ENCODE assay signal across 30 cellular contexts in genomic region chr7:107703219-107703618, GRCh38. TPM values are rescaled to one million over a fixed set of nuclear protein-coding genes. Genes with fewer than 3 reads are reported as not detected.
"Had no signal": no experiment of that assay in that cellular context is flagged by ENCODE, and none has a peak within 500 bp of the region (broad histone marks: within the 10 kb centered on the region; RNA-seq: fewer than 3 reads in every experiment).

No MANE protein-coding gene starts in this region.

- H3K4me3 ChIP-seq: adrenal gland, body of pancreas, breast epithelium, MG63, Peyer's patch had no signal

- FAIRE-seq: astrocyte, TTC549 had no signal

- H3K36me3 ChIP-seq: adrenal gland, breast epithelium, MG63, Peyer's patch had no signal

- H3K27ac ChIP-seq: adrenal gland, body of pancreas, breast epithelium, Peyer's patch had no signal

- H3K9me3 ChIP-seq: adrenal gland, body of pancreas, breast epithelium, MG63, Peyer's patch had no signal

- ATAC-seq: activated CD4-positive, alpha-beta T cell treated with anti-CD3 and anti-CD28 coated beads for 36 hours; body of pancreas; PC-3 had no signal

- DNase-seq: activated CD4-positive, alpha-beta T cell treated with anti-CD3 and anti-CD28 coated beads for 36 hours; activated CD4-positive, alpha-beta T cell treated with anti-CD3 and anti-CD28 coated beads, Interleukin-2, amount 10 ng/mL, durations not matched to agents 7 days and 5 days; activated CD4-positive, alpha-beta T cell treated with anti-CD3 and anti-CD28 coated beads, Interleukin-2, amount 50 U/mL, for 48 hours; activated CD8-positive, alpha-beta memory T cell treated with anti-CD3 and anti-CD28 coated beads, Interleukin-2, amount 50 U/mL, for 4 hours; activated effector memory CD4-positive, alpha-beta T cell treated with anti-CD3 and anti-CD28 coated beads, Interleukin-2, amount 50 U/mL, for 16 hours; activated naive CD4-positive, alpha-beta T cell; activated naive CD4-positive, alpha-beta T cell treated with anti-CD3 and anti-CD28 coated beads, Interleukin-2, amount 50 U/mL, for 16 hours; activated naive CD8-positive, alpha-beta T cell treated with anti-CD3 and anti-CD28 coated beads for 36 hours; activated T-cell treated with anti-CD3 and anti-CD28 coated beads, Interleukin-2, amount 50 U/mL, for 48 hours; adrenal gland; body of pancreas; IMR-90; Kasumi-1; KG1; MG63; MV-4-11; NCI-H1092; NCI-H1436 treated with DMSO at 0.1 percent for 48 hours; NCI-H1694 treated with DMSO at 0.1 percent for 48 hours; NCI-H2029; NCI-H510A; NCI-H526; NCI-H748 treated with DMSO at 0.1 percent for 48 hours; NK-92 treated with Interleukin-12 subunit alpha and Interleukin-12 subunit beta, amount 100 ng/mL, for 24 hours; PC-3; Peyer's patch; RPMI8226 had no signal

- H3K4me1 ChIP-seq: adrenal gland, body of pancreas, breast epithelium, Peyer's patch had no signal

- H3K27me3 ChIP-seq: adrenal gland, body of pancreas, breast epithelium, MG63, Peyer's patch had no signal

RNA-seq across cellular contexts. Expression of gene SLC26A4, which starts 42.6 kb away (rescaled TPM):
- total RNA-seq: PC-3 had no signal
